Comparison of ENCODE assay signal across 10 cellular contexts in genomic region chr12:121894633-121895032, GRCh38. TPM values are rescaled to one million over a fixed set of nuclear protein-coding genes. Genes with fewer than 3 reads are reported as not detected.
A peak's percentile ranks its signal among the peaks of the same experiment; 100 is the strongest.
DNase-seq lines count a peak whose midpoint lies in the region; ATAC-seq, FAIRE-seq and TF ChIP-seq lines count a peak whose summit lies in the region.
"Had no signal": no experiment of that assay in that cellular context is flagged by ENCODE, and none has a peak within 500 bp of the region (broad histone marks: within the 10 kb centered on the region; RNA-seq: fewer than 3 reads in every experiment).

No MANE protein-coding gene starts in this region.

- intact Hi-C loops in CD4-positive, alpha-beta memory T cell (cut with micrococcal nuclease), result loop anchor here (1.0 kb wide), 1 partner anchor 100 kb away; no protein-coding TSS in a partner anchor
- intact Hi-C loops in right lobe of liver (cut with DNase I), result loop anchor here in 1 of 2 donors (10.0 kb wide), 1 partner anchor 80 kb away; no protein-coding TSS in a partner anchor
- intact Hi-C loops in head of caudate nucleus (cut with DNase I), result no loop called here

- FAIRE-seq in urothelium cell line (lab: Jason Lieb, UNC), result no peak

- TF ChIP-seq POLR2A in right lobe of liver (IDR thresholded peaks at IDR 0.05), result no peak

- 22% methylated on average over 1 of the region's 7 CpGs for WGBS in right lobe of liver (ENCODE audit: insufficient coverage, low coverage, low lambda C conversion rate, missing lambda C conversion rate)

- H3K9me3 Mint-ChIP-seq in CD4-positive, alpha-beta memory T cell, result peaks cover 0 to 2% (median 0%) of the 10 kb centered on the region in 8 donors

- peaks cover 12 to 36% (median 27%) of the 10 kb centered on the region in 4 donors for H3K4me1 Mint-ChIP-seq in CD4-positive, alpha-beta memory T cell

- H3K27ac Mint-ChIP-seq in CD4-positive, alpha-beta memory T cell, result peak overlapping the region in 5 of 7 donors; percentile 9 to 85 (median 74)

- H3K27ac ChIP-seq in CD4-positive, alpha-beta memory T cell (ENCODE audit: low read depth, low read length), result no peak overlapping the region
- no peak overlapping the region for H3K27ac ChIP-seq in right lobe of liver
- H3K27ac ChIP-seq: lower lobe of right lung, thoracic aorta had no signal

- H3K4me1 ChIP-seq in CD4-positive, alpha-beta memory T cell (ENCODE audit: insufficient read depth, low read length), result peaks cover 27% of the 10 kb centered on the region
- H3K4me1 ChIP-seq in right lobe of liver, result peaks cover 0 to 19% (median 5%) of the 10 kb centered on the region in 4 donors

- no peaks in the 10 kb centered on the region for H3K27me3 ChIP-seq in CD4-positive, alpha-beta memory T cell (ENCODE audit: insufficient read depth, low read length)
- H3K27me3 ChIP-seq in right lobe of liver, result no peaks in the 10 kb centered on the region

- peak overlapping the region in 2 of 8 donors; percentile 7 to 57 for H3K4me3 Mint-ChIP-seq in CD4-positive, alpha-beta memory T cell

- POLR2A ChIA-PET in CD4-positive, alpha-beta memory T cell (lab: Charles Lee; ENCODE audit: partially characterized antibody), result no interaction called here

- H3K27me3 Mint-ChIP-seq in CD4-positive, alpha-beta memory T cell, result no peaks in the 10 kb centered on the region

- ATAC-seq in right lobe of liver (peak; percentile 33 to 62 (median 55)), HG03342 (IDR thresholded peaks at IDR 0.05; ENCODE audit: unreplicated experiment) (no peak)

- H3K36me3 Mint-ChIP-seq in CD4-positive, alpha-beta memory T cell, result peaks cover 25 to 49% of the 10 kb centered on the region in 2 donors

- DNase-seq in CD4-positive, alpha-beta memory T cell, result no peak
- peak; percentile 43 for DNase-seq in HT-29 (ENCODE audit: low spot score)
- peak; percentile 74 for DNase-seq in amniotic epithelial cell (ENCODE audit: low read depth)
- no peak for DNase-seq in right lobe of liver
- no peak for DNase-seq in GOT3 (lab: John Stamatoyannopoulos, UW)
- DNase-seq in head of caudate nucleus, result no peak
- no peak for DNase-seq in urothelium cell line (ENCODE audit: low spot score)
- DNase-seq: lower lobe of right lung had no signal

- H3K36me3 ChIP-seq in CD4-positive, alpha-beta memory T cell (ENCODE audit: insufficient read depth, low read length), result peaks cover 40% of the 10 kb centered on the region
- peaks cover 0 to 34% (median 20%) of the 10 kb centered on the region in 4 donors for H3K36me3 ChIP-seq in right lobe of liver

- CTCF ChIA-PET in CD4-positive, alpha-beta memory T cell (lab: Charles Lee; ENCODE audit: partially characterized antibody), result interaction anchor here (1.0 to 9.2 kb wide), 3 partner anchors 99 to 122 kb away, joined by 3 to 119 read pairs (median 3); partner anchors contain the start of gene RHOF

- H3K4me3 ChIP-seq in CD4-positive, alpha-beta memory T cell (ENCODE audit: low read length in 2 of 2), result no peak overlapping the region
- no peak overlapping the region for H3K4me3 ChIP-seq in right lobe of liver
- H3K4me3 ChIP-seq: lower lobe of right lung, thoracic aorta had no signal

- no peaks in the 10 kb centered on the region for H3K9me3 ChIP-seq in CD4-positive, alpha-beta memory T cell (ENCODE audit: control insufficient read depth in 1 of 2, low read length in 2 of 2)
- H3K9me3 ChIP-seq in right lobe of liver, result no peaks in the 10 kb centered on the region
- H3K9me3 ChIP-seq: lower lobe of right lung, thoracic aorta had no signal

- TF ChIP-seq CTCF in right lobe of liver (IDR thresholded peaks at IDR 0.05), result peak in 3 of 4 donors; percentile 6 to 22 (median 14)

RNA-seq across cellular contexts. Expression of gene PSMD9, which starts 6.0 kb away (rescaled TPM):
- total RNA-seq in CD4-positive, alpha-beta memory T cell, result 10 to 100 TPM; 41.4 to 42.7 TPM
- 100 to 1,000 TPM in 1 of 2 donors, 10 to 100 TPM in 1; 93.2 to 111 TPM for polyA plus RNA-seq in CD4-positive, alpha-beta memory T cell
- 116 and 129 TPM in 2 replicates for total RNA-seq in HT-29 (2014; rRNA removed; shearing (Covaris generic))
- total RNA-seq in right lobe of liver, result 10 to 100 TPM; 20.0 to 56.4 (median 28.4) TPM

RNA-seq across cellular contexts. Expression of gene CFAP251, which starts 23.8 kb away (rescaled TPM):
- total RNA-seq in CD4-positive, alpha-beta memory T cell, result under 1 TPM; 0.23 to 0.44 TPM
- under 1 TPM in 1 of 2 donors, not detected in 1; 0.21 TPM for polyA plus RNA-seq in CD4-positive, alpha-beta memory T cell
- 0.92 and 1.2 TPM in 2 replicates for total RNA-seq in HT-29 (2014; rRNA removed; shearing (Covaris generic))
- 1 to 10 TPM; 1.0 to 6.2 (median 2.4) TPM for total RNA-seq in right lobe of liver

RNA-seq across cellular contexts. Expression of gene HPD, which starts 36.0 kb away (rescaled TPM):
- not detected for total RNA-seq in CD4-positive, alpha-beta memory T cell
- not detected for polyA plus RNA-seq in CD4-positive, alpha-beta memory T cell
- total RNA-seq in HT-29 (2014; rRNA removed; shearing (Covaris generic)), result not detected in 2 replicates
- 1,000 to 10,000 TPM in 4 of 6 experiments, 100 to 1,000 TPM in 2; 649 to 1,803 (median 1,080) TPM for total RNA-seq in right lobe of liver

Comparison
In these comparisons a context has a peak if more than half of its experiments do, and no peak if none do; other contexts are left out.
1. DNase-seq: peak in HT-29 (single experiment) and amniotic epithelial cell (single experiment); none in CD4-positive, alpha-beta memory T cell (0 of 5), right lobe of liver (0 of 3), GOT3 (single experiment), head of caudate nucleus (0 of 42) and urothelium cell line (single experiment).
2. RNA of gene HPD, which starts 36.0 kb away (total RNA-seq): 649 to 1,803 TPM in right lobe of liver; not detected in CD4-positive, alpha-beta memory T cell and not detected in HT-29; every median in the first group is over 100 times any median in the second.